24 cellular contexts compared by ENCODE assay signal in the genomic region with DNA sequence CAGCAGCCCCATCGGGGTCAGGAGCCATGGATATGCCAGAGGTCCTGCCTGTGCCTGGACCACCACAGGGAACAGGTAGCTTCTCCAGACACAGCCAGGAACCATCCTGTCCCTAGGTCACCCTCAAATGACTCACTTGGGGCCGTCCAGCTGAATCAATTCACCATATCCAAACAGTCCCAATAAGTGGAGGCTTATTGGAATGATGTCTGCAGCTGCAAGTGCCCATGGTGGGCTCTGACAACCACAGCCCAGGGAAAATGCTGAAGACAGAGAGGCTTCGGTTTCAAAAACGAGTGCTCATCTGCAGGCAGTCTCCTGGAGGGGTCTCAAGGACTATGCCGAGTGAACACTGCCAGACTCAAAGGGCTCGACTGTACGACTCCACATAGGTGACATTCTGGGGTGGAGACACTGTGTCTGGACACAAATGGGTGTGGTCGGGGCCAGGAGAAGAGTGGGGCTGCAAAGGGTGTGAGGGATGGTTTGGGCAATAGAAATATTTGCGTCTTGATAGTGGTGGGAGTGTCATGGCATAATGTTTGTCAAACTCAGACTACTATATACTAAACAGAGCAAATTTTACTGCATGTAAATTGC.
DNase-seq lines count a peak whose midpoint lies in the region; ATAC-seq and TF ChIP-seq lines count a peak whose summit lies in the region.
"Had no signal": no experiment of that assay in that cellular context is flagged by ENCODE, and none has a peak within 500 bp of the region (broad histone marks: within the 10 kb centered on the region; RNA-seq: fewer than 3 reads in every experiment).

No MANE protein-coding gene starts in this region.

- H3K4me2 ChIP-seq in HCT116 (ENCODE audit: low read length) = peak overlapping the region; percentile 20
- H3K4me2 ChIP-seq: KMS-11, SK-N-SH had no signal

- H3K4me1 ChIP-seq in HCT116 (ENCODE audit: control insufficient read depth in 1 of 2, insufficient read depth in 2 of 2, low read length in 2 of 2) (peaks cover 44 to 45% of the 10 kb centered on the region in 2 experiments), mucosa of descending colon (ENCODE audit: low read depth) (peaks cover 47% of the 10 kb centered on the region), transverse colon (peaks cover 27 to 71% (median 45%) of the 10 kb centered on the region in 4 donors)

- intact Hi-C loops in HCT116 (cut with micrococcal nuclease) = no loop called here
- intact Hi-C loops in mucosa of descending colon (cut with DNase I, micrococcal nuclease) = no loop called here
- intact Hi-C loops in transverse colon (cut with DNase I; ENCODE audit: low total_unique reads) = no loop called here

- H3K9me3 ChIP-seq in HCT116 (ENCODE audit: control insufficient read depth in 1 of 2, insufficient read depth in 1 of 2, low read depth in 1 of 2, low read length in 2 of 2) (no peaks in the 10 kb centered on the region), mucosa of descending colon (no peaks in the 10 kb centered on the region), transverse colon (no peaks in the 10 kb centered on the region)
- H3K9me3 ChIP-seq: SK-N-SH had no signal

- no TSS peak for BruUV-seq in HCT116 (replicated peaks; lab: Mats Ljungman, UMichigan)

- peak overlapping the region; percentile 74 for H3K27ac Mint-ChIP-seq in chondrocyte (ENCODE audit: unreplicated experiment)
- H3K27ac Mint-ChIP-seq: CD4-positive, alpha-beta memory T cell had no signal

- in situ Hi-C loops in transverse colon (cut with MboI; ENCODE audit: low pct_ligation_motif_present in 1 of 4, low pct_unique_long_range_greater_than_20kb in 1 of 4, low sequenced_read_pairs in 3 of 4) = no loop called here

- no peaks in the 10 kb centered on the region for H3K79me2 ChIP-seq in HCT116 (ENCODE audit: insufficient read depth, low read length)

- no peaks in the 10 kb centered on the region for H4K20me1 ChIP-seq in HCT116 (ENCODE audit: insufficient read depth)

- DNase-seq in HCT116 (ENCODE audit: low read depth, low spot score) (no peak), chondrocyte (ENCODE audit: low spot score) (no peak), mucosa of descending colon (no peak), transverse colon (peak; percentile 37), cerebellar nuclear complex (lab: John Stamatoyannopoulos, UW) (no peak), RWPE1 (ENCODE audit: low spot score) (no peak)
- DNase-seq: C1 segment of cervical spinal cord; CD4-positive, alpha-beta memory T cell; COR-L47; DMS79; EL; GDM1; MM.1S; NCI-H1694; NCI-H2029 treated with DMSO at 0.1 percent for 48 hours; NCI-H2171; NCI-H226; NCI-H510A; NCI-H774; SK-N-SH had no signal

- RAD21 ChIA-PET in HCT116 (lab: Charles Lee; ENCODE audit: low non-redundant PET in 1 of 2, low total read pairs in 2 of 2, uncharacterized antibody in 2 of 2, unreplicated experiment in 2 of 2) = no interaction called here

- WGBS in transverse colon (ENCODE audit: low coverage in 1 of 2), 2 donors = 40 to 76% methylated on average over 1 to 9 of the region's 9 CpGs

- no peaks in the 10 kb centered on the region for H3K9me3 Mint-ChIP-seq in chondrocyte (ENCODE audit: low read depth)
- H3K9me3 Mint-ChIP-seq: IgD-negative memory B cell had no signal

- no peak overlapping the region for H3K9ac ChIP-seq in HCT116 (ENCODE audit: low read length)
- H3K9ac ChIP-seq: KMS-11, SK-N-SH had no signal

- CTCF ChIA-PET in HCT116 (lab: Charles Lee) = no interaction called here
- CTCF ChIA-PET in RWPE1 (lab: Yijun Ruan, JAX) = no interaction called here

- TF ChIP-seq POLR2A in HCT116 (IDR thresholded peaks at IDR 0.05; ENCODE audit: borderline replicate concordance, extremely low read depth, insufficient read depth, insufficient read length) = no peak
- no peak for TF ChIP-seq POLR2A in transverse colon (IDR thresholded peaks at IDR 0.05)

- H3K36me3 Mint-ChIP-seq in chondrocyte (ENCODE audit: low read depth) = peaks cover 25% of the 10 kb centered on the region
- H3K36me3 Mint-ChIP-seq: CD4-positive, alpha-beta memory T cell had no signal

- H3K4me3 ChIP-seq in HCT116 (replicated peaks in 1 of 2; ENCODE audit: low read depth in 1 of 2, low read length in 2 of 2) (no peak overlapping the region), mucosa of descending colon (no peak overlapping the region), transverse colon (no peak overlapping the region)

- no peaks in the 10 kb centered on the region for H3K9me2 ChIP-seq in HCT116 (ENCODE audit: insufficient read depth)
- H3K9me2 ChIP-seq: SK-N-SH had no signal

- no peak overlapping the region for H3K27ac ChIP-seq in HCT116 (ENCODE audit: low read depth, low read length)
- H3K27ac ChIP-seq in transverse colon = no peak overlapping the region
- H3K27ac ChIP-seq in RWPE1 = no peak overlapping the region
- H3K27ac ChIP-seq: HL-60, KMS-11 had no signal

- ATAC-seq in HCT116 (no peak), mucosa of descending colon (peak; percentile 4), GM19463 (IDR thresholded peaks at IDR 0.05; ENCODE audit: unreplicated experiment) (no peak)

- H2AFZ ChIP-seq in HCT116 (ENCODE audit: low read depth, low read length, poor library complexity, severe bottlenecking) = no peak overlapping the region

- TF ChIP-seq CTCF in HCT116 (IDR thresholded peaks at IDR 0.05 in 2 of 3, conservative IDR thresholded peaks at IDR 0.05 in 1 of 3; ENCODE audit: borderline replicate concordance in 1 of 3, insufficient read depth in 1 of 3, low read depth in 2 of 3, low read length in 2 of 3) = no peak
- TF ChIP-seq CTCF in chondrocyte (IDR thresholded peaks at IDR 0.05) = no peak
- no peak for TF ChIP-seq CTCF in mucosa of descending colon (IDR thresholded peaks at IDR 0.05)
- TF ChIP-seq CTCF in transverse colon (IDR thresholded peaks at IDR 0.05) = no peak
- no peak for TF ChIP-seq CTCF in RWPE1 (conservative IDR thresholded peaks at IDR 0.05; ENCODE audit: low read depth)

- POLR2A ChIA-PET in HCT116 (lab: Charles Lee) = no interaction called here
- POLR2A ChIA-PET in RWPE1 (lab: Yijun Ruan, JAX; ENCODE audit: low non-redundant PET) = no interaction called here

- TF ChIP-seq EP300 in transverse colon (IDR thresholded peaks at IDR 0.05; ENCODE audit: low read depth) = no peak

- peaks cover 98% of the 10 kb centered on the region for H3K4me1 Mint-ChIP-seq in chondrocyte (ENCODE audit: low read depth)
- H3K4me1 Mint-ChIP-seq: CD4-positive, alpha-beta memory T cell had no signal

- no peak for TF ChIP-seq RAD21 in HCT116 (IDR thresholded peaks at IDR 0.05; ENCODE audit: low read depth)

- no peak overlapping the region for H3K4me3 Mint-ChIP-seq in chondrocyte (ENCODE audit: unreplicated experiment)
- H3K4me3 Mint-ChIP-seq: CD4-positive, alpha-beta memory T cell had no signal

- no peaks in the 10 kb centered on the region for H3K27me3 Mint-ChIP-seq in chondrocyte (ENCODE audit: low read depth)
- H3K27me3 Mint-ChIP-seq: IgD-negative memory B cell had no signal

- H3K27me3 ChIP-seq in HCT116 (ENCODE audit: insufficient read depth, low read length) (no peaks in the 10 kb centered on the region), transverse colon (no peaks in the 10 kb centered on the region)

- H3K36me3 ChIP-seq in HCT116 (ENCODE audit: control insufficient read depth in 1 of 2, insufficient read depth in 2 of 2, low read length in 2 of 2) (no peaks in the 10 kb centered on the region), mucosa of descending colon (ENCODE audit: low read depth) (no peaks in the 10 kb centered on the region), transverse colon (no peaks in the 10 kb centered on the region)

TF ChIP-seq in HCT116, 20 proteins besides CTCF, POLR2A, EP300 and RAD21:
- TF ChIP-seq, protein P1, sequence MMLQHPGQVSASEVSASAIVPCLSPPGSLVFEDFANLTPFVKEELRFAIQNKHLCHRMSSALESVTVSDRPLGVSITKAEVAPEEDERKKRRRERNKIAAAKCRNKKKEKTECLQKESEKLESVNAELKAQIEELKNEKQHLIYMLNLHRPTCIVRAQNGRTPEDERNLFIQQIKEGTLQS (IDR thresholded peaks at IDR 0.05) = no peak
- TF ChIP-seq CEBPB (IDR thresholded peaks at IDR 0.05; ENCODE audit: low read depth) = no peak
- TF ChIP-seq, protein P2, sequence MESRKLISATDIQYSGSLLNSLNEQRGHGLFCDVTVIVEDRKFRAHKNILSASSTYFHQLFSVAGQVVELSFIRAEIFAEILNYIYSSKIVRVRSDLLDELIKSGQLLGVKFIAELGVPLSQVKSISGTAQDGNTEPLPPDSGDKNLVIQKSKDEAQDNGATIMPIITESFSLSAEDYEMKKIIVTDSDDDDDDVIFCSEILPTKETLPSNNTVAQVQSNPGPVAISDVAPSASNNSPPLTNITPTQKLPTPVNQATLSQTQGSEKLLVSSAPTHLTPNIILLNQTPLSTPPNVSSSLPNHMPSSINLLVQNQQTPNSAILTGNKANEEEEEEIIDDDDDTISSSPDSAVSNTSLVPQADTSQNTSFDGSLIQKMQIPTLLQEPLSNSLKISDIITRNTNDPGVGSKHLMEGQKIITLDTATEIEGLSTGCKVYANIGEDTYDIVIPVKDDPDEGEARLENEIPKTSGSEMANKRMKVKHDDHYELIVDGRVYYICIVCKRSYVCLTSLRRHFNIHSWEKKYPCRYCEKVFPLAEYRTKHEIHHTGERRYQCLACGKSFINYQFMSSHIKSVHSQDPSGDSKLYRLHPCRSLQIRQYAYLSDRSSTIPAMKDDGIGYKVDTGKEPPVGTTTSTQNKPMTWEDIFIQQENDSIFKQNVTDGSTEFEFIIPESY (IDR thresholded peaks at IDR 0.05; ENCODE audit: extremely low read depth, insufficient replicate concordance, low read length) = no peak
- no peak for TF ChIP-seq SIN3A (IDR thresholded peaks at IDR 0.05; ENCODE audit: low read depth)
- no peak for TF ChIP-seq EZH2phosphoT487 (IDR thresholded peaks at IDR 0.05; ENCODE audit: borderline replicate concordance)
- no peak for TF ChIP-seq YY1 (IDR thresholded peaks at IDR 0.05; ENCODE audit: extremely low read depth, insufficient replicate concordance, low read depth, low read length)
- no peak for TF ChIP-seq ZNF274 (IDR thresholded peaks at IDR 0.05; ENCODE audit: low read depth, low read length)
- no peak for TF ChIP-seq SP1 (IDR thresholded peaks at IDR 0.05; ENCODE audit: low read depth)
